Comparison of ENCODE assay signal across 22 cellular contexts in the genomic region with DNA sequence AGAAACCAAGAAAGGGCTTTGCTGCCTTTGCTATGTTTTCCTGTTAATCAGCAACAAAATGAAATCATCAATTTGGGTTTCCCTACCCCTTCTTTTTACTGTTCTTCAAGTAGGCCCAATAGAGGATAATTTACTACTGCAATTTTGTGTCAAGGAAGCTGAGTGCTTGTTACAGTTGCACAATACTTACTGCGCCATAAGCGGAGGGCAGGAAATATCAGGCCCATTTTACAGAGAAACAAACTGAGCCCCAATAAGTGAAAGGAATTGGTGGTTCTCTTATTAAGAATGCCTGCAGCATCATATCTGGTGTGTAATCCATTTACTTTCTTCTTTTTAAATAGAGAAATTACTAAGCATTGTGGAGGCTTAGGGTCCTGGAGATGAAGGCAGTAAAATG.
"Had no signal": no experiment of that assay in that cellular context is flagged by ENCODE, and none has a peak within 500 bp of the region (broad histone marks: within the 10 kb centered on the region; RNA-seq: fewer than 3 reads in every experiment).

No MANE protein-coding gene starts in this region.

- H3K27ac ChIP-seq: foreskin keratinocyte, right atrium auricular region, tibial nerve, vagina had no signal

- H3K27me3 ChIP-seq: right atrium auricular region, tibial nerve, vagina had no signal

- H3K9me3 Mint-ChIP-seq: activated naive CD8-positive, alpha-beta T cell treated with anti-CD3 and anti-CD28 coated beads, Interleukin-2, amount 10 ng/mL, durations not matched to agents 7 days and 5 days; nephron progenitor cell had no signal

- H3K4me1 ChIP-seq: foreskin keratinocyte had no signal

- H3K9me3 ChIP-seq: right atrium auricular region, tibial nerve, vagina had no signal

- H3K36me3 ChIP-seq: right atrium auricular region, tibial nerve, vagina had no signal

- H3K27me3 Mint-ChIP-seq: activated naive CD8-positive, alpha-beta T cell treated with anti-CD3 and anti-CD28 coated beads, Interleukin-2, amount 10 ng/mL, durations not matched to agents 7 days and 5 days had no signal

- H3K4me3 Mint-ChIP-seq: activated naive CD8-positive, alpha-beta T cell treated with anti-CD3 and anti-CD28 coated beads, Interleukin-2, amount 10 ng/mL, durations not matched to agents 7 days and 5 days; nephron progenitor cell had no signal

- DNase-seq: activated CD4-positive, alpha-beta T cell treated with anti-CD3 and anti-CD28 coated beads, Interleukin-2, amount 50 U/mL, for 1 hour; activated CD4-positive, CD25-positive, alpha-beta regulatory T cell; activated effector memory CD4-positive, alpha-beta T cell treated with Interleukin-2 at 50 U/mL for 16 hours; activated naive CD8-positive, alpha-beta T cell treated with anti-CD3 and anti-CD28 coated beads, Interleukin-2, amount 10 ng/mL, durations not matched to agents 7 days and 5 days; activated T-cell treated with anti-CD3 and anti-CD28 coated beads, Interleukin-2, amount 50 U/mL, for 1 hour; cerebellar nuclear complex; effector memory CD4-positive, alpha-beta T cell; foreskin keratinocyte; glutamatergic neuron; kidney glomerular epithelial cell; left ventricle myocardium superior; mesenchymal stem cell; nephron progenitor cell; stimulated activated CD4-positive, alpha-beta T cell treated with anti-CD3 and anti-CD28 coated beads, Interleukin-15, amount 100 ng/mL, for 24 hours; stimulated activated CD4-positive, alpha-beta T cell treated with anti-CD3 and anti-CD28 coated beads, Interleukin-4, amount 100 ng/mL, for 1 hour; stimulated activated naive CD4-positive, alpha-beta T cell treated with Interleukin-2 at 50 U/mL for 16 hours; substantia nigra had no signal

- H3K27ac Mint-ChIP-seq: activated naive CD8-positive, alpha-beta T cell treated with anti-CD3 and anti-CD28 coated beads, Interleukin-2, amount 10 ng/mL, durations not matched to agents 7 days and 5 days; nephron progenitor cell; progenitor cell of endocrine pancreas had no signal

- ATAC-seq: foreskin keratinocyte, left ventricle myocardium superior had no signal

- H3K36me3 Mint-ChIP-seq: activated naive CD8-positive, alpha-beta T cell treated with anti-CD3 and anti-CD28 coated beads, Interleukin-2, amount 10 ng/mL, durations not matched to agents 7 days and 5 days had no signal

- H3K4me3 ChIP-seq: right atrium auricular region, skin epidermis, tibial nerve, vagina had no signal
